1 cellular context compared by ENCODE assay signal in genomic region chr7:100568936-100569844, GRCh38.
TF ChIP-seq lines count a peak whose summit lies in the region.

No MANE protein-coding gene starts in this region.

TF ChIP-seq in HepG2, 621 proteins besides CTCF, POLR2A, EP300 and RAD21 (continued from another document and continues in another):
- peak; percentile 71; the same call in 1 of the 2 replicates for TF ChIP-seq STAT6 (CRISPR knock-in tag; IDR thresholded peaks at IDR 0.05; ENCODE audit: borderline replicate concordance)
- TF ChIP-seq HDAC1 (CRISPR knock-in tag; IDR thresholded peaks at IDR 0.05): peak; percentile 12
- TF ChIP-seq ATF1 (CRISPR knock-in tag; IDR thresholded peaks at IDR 0.05): peak; percentile 41
- no peak for TF ChIP-seq ZKSCAN1 (IDR thresholded peaks at IDR 0.05; ENCODE audit: low read length)
- no peak for TF ChIP-seq PRMT3 (CRISPR knock-in tag; IDR thresholded peaks at IDR 0.05; ENCODE audit: borderline replicate concordance, low read depth)
- no peak for TF ChIP-seq ZNF564 (CRISPR knock-in tag; IDR thresholded peaks at IDR 0.05)
- TF ChIP-seq ELF3 (CRISPR knock-in tag; IDR thresholded peaks at IDR 0.05): peak; percentile 50
- TF ChIP-seq ZNF784 (CRISPR knock-in tag; IDR thresholded peaks at IDR 0.05; ENCODE audit: borderline replicate concordance): 0 out of 2 replicates have a peak, but pooled peaks have one; percentile 87
- 0 out of 2 replicates have a peak, but pooled peaks have one; percentile 69 for TF ChIP-seq CENPT (CRISPR knock-in tag; IDR thresholded peaks at IDR 0.05; ENCODE audit: low read depth)
- peak; percentile 59; the same call in 1 of the 2 replicates for TF ChIP-seq ZBTB10 (CRISPR knock-in tag; IDR thresholded peaks at IDR 0.05; ENCODE audit: borderline replicate concordance)
- no peak for TF ChIP-seq ZGPAT (CRISPR knock-in tag; IDR thresholded peaks at IDR 0.05)
- no peak; the same call in none of the 2 replicates for TF ChIP-seq TMF1 (CRISPR knock-in tag; IDR thresholded peaks at IDR 0.05; ENCODE audit: low read depth)
- no peak; the same call in 1 of the 2 replicates for TF ChIP-seq KDM5B (CRISPR knock-in tag; IDR thresholded peaks at IDR 0.05; ENCODE audit: borderline replicate concordance)
- no peak for TF ChIP-seq ETV6 (CRISPR knock-in tag; conservative IDR thresholded peaks at IDR 0.05)
- TF ChIP-seq RELA (CRISPR knock-in tag; IDR thresholded peaks at IDR 0.05): no peak
- no peak for TF ChIP-seq NFYB (CRISPR knock-in tag; IDR thresholded peaks at IDR 0.05)
- TF ChIP-seq ZNF17 (CRISPR knock-in tag; IDR thresholded peaks at IDR 0.05): no peak; the same call in 1 of the 2 replicates
- no peak; the same call in 1 of the 2 replicates for TF ChIP-seq PBX2 (CRISPR knock-in tag; IDR thresholded peaks at IDR 0.05)
- TF ChIP-seq SCMH1 (CRISPR knock-in tag; IDR thresholded peaks at IDR 0.05; ENCODE audit: borderline replicate concordance): no peak
- TF ChIP-seq ZC3H4 (CRISPR knock-in tag; IDR thresholded peaks at IDR 0.05; ENCODE audit: borderline replicate concordance): peak; percentile 38; the same call in 1 of the 2 replicates
- TF ChIP-seq ZHX2 (IDR thresholded peaks at IDR 0.05; ENCODE audit: low read depth): no peak
- TF ChIP-seq ZHX2 (CRISPR knock-in tag; IDR thresholded peaks at IDR 0.05; ENCODE audit: borderline replicate concordance): no peak
- peak; percentile 43; the same call in 1 of the 2 replicates for TF ChIP-seq THAP9 (CRISPR knock-in tag; IDR thresholded peaks at IDR 0.05; ENCODE audit: borderline replicate concordance)
- TF ChIP-seq ZNF777 (CRISPR knock-in tag; IDR thresholded peaks at IDR 0.05): peak; percentile 87
- TF ChIP-seq HNRNPUL1 (IDR thresholded peaks at IDR 0.05; ENCODE audit: low read depth, low read length): no peak
- no peak for TF ChIP-seq FOXP1 (IDR thresholded peaks at IDR 0.05)
- TF ChIP-seq FOXP1 (CRISPR knock-in tag; IDR thresholded peaks at IDR 0.05): no peak
- TF ChIP-seq ZNF609 (CRISPR knock-in tag; IDR thresholded peaks at IDR 0.05; ENCODE audit: borderline replicate concordance): peak; percentile 26; the same call in 1 of the 2 replicates
- peak; percentile 5; the same call in 1 of the 2 replicates for TF ChIP-seq ZBTB3 (CRISPR knock-in tag; IDR thresholded peaks at IDR 0.05; ENCODE audit: borderline replicate concordance, low read depth)
- no peak for TF ChIP-seq ZNF335 (CRISPR knock-in tag; IDR thresholded peaks at IDR 0.05)
- 0 out of 2 replicates have a peak, but pooled peaks have one; percentile 25 for TF ChIP-seq TP53 (CRISPR knock-in tag; conservative IDR thresholded peaks at IDR 0.05)
- peak; percentile 87; the same call in 1 of the 2 replicates for TF ChIP-seq PAX8 (CRISPR knock-in tag; IDR thresholded peaks at IDR 0.05; ENCODE audit: borderline replicate concordance)
- peak; percentile 87; the same call in 1 of the 2 replicates for TF ChIP-seq ZNF441 (CRISPR knock-in tag; IDR thresholded peaks at IDR 0.05; ENCODE audit: borderline replicate concordance)
- peak; percentile 32; the same call in 1 of the 2 replicates for TF ChIP-seq ZNF264 (CRISPR knock-in tag; IDR thresholded peaks at IDR 0.05)
- TF ChIP-seq RBFOX2 (IDR thresholded peaks at IDR 0.05; ENCODE audit: low read depth, low read length): no peak
